ENCODE assay signal across 12 cellular contexts in genomic region chr3:134527538-134528186, GRCh38. TPM values are rescaled to one million over a fixed set of nuclear protein-coding genes. Genes with fewer than 3 reads are reported as not detected.
DNase-seq lines count a peak whose midpoint lies in the region; ATAC-seq, FAIRE-seq and TF ChIP-seq lines count a peak whose summit lies in the region.
"Had no signal": no experiment of that assay in that cellular context is flagged by ENCODE, and none has a peak within 500 bp of the region (broad histone marks: within the 10 kb centered on the region; RNA-seq: fewer than 3 reads in every experiment).

No MANE protein-coding gene starts in this region.

- no peak overlapping the region for H3K4me3 Mint-ChIP-seq in astrocyte (ENCODE audit: unreplicated experiment)
- H3K4me3 Mint-ChIP-seq: CD4-positive, CD25-positive, alpha-beta regulatory T cell had no signal

- no peak for FAIRE-seq in astrocyte (lab: Jason Lieb, UNC)
- FAIRE-seq: GM19239, H1 had no signal

- H3K4me2 ChIP-seq in astrocyte (ENCODE audit: low read length): no peak overlapping the region
- H3K4me2 ChIP-seq: BLaER1 treated with 17β-estradiol and CSF1 and Interleukin-3, amounts not matched to agents 10 nM and 100 nM had no signal

- ATAC-seq in heart right ventricle (peak in 6 of 8 donors; percentile 25 to 65 (median 50)), left lobe of liver (peak; percentile 10), HG02840 (IDR thresholded peaks at IDR 0.05; ENCODE audit: low FRiP score, unreplicated experiment) (no peak)

- H3K9me3 Mint-ChIP-seq in astrocyte (ENCODE audit: unreplicated experiment): peaks cover 26% of the 10 kb centered on the region

- H3K36me3 ChIP-seq in heart right ventricle (peaks cover 0 to 27% (median 0%) of the 10 kb centered on the region in 9 donors), astrocyte (ENCODE audit: insufficient read depth, low read length) (no peaks in the 10 kb centered on the region)

- H4K20me1 ChIP-seq in astrocyte (ENCODE audit: insufficient read depth, low read length): no peaks in the 10 kb centered on the region

- no peaks in the 10 kb centered on the region for H3K27me3 Mint-ChIP-seq in astrocyte (ENCODE audit: low read depth, unreplicated experiment)
- H3K27me3 Mint-ChIP-seq: CD4-positive, CD25-positive, alpha-beta regulatory T cell had no signal

- H3K9me3 ChIP-seq in heart right ventricle (peaks cover 0 to 40% (median 33%) of the 10 kb centered on the region in 11 donors), astrocyte (ENCODE audit: insufficient read depth, low read depth, low read length) (no peaks in the 10 kb centered on the region)

- intact Hi-C loops in heart right ventricle (cut with DNase I): no loop called here
- intact Hi-C loops in cardiac septum (cut with DNase I): no loop called here

- peaks cover 19% of the 10 kb centered on the region for H3K36me3 Mint-ChIP-seq in astrocyte (ENCODE audit: low read depth, unreplicated experiment)

- DNase-seq in heart right ventricle (no peak), cardiac septum (ENCODE audit: low spot score) (no peak), astrocyte (ENCODE audit: low read depth) (no peak), left lobe of liver (ENCODE audit: low spot score) (no peak), NCI-H524 treated with DMSO at 0.1 percent for 48 hours (lab: John Stamatoyannopoulos, UW) (no peak)
- no peak for DNase-seq in activated T-cell treated with anti-CD3 and anti-CD28 coated beads, Interleukin-2, amount 50 U/mL, for 1 hour
- DNase-seq: CD4-positive, CD25-positive, alpha-beta regulatory T cell; GF-D8 had no signal

- H3K27ac ChIP-seq in heart right ventricle (no peak overlapping the region), astrocyte (ENCODE audit: low read depth, low read length) (no peak overlapping the region)
- H3K27ac ChIP-seq: BLaER1 treated with 17β-estradiol and CSF1 and Interleukin-3, amounts not matched to agents 10 nM and 100 nM had no signal

- no peak overlapping the region for H2AFZ ChIP-seq in astrocyte (ENCODE audit: low read depth, low read length)

- 88% methylated on average over 7 of the region's 7 CpGs for WGBS in heart right ventricle, 2 donors

- no peak overlapping the region for H3K4me3 ChIP-seq in heart right ventricle
- H3K4me3 ChIP-seq in astrocyte (ENCODE audit: insufficient read depth, low read depth, low read length): no peak overlapping the region
- H3K4me3 ChIP-seq: BLaER1 treated with 17β-estradiol and CSF1 and Interleukin-3, amounts not matched to agents 10 nM and 100 nM had no signal

- H3K27me3 ChIP-seq in heart right ventricle (no peaks in the 10 kb centered on the region), astrocyte (ENCODE audit: insufficient read depth, low read length) (no peaks in the 10 kb centered on the region)
- H3K27me3 ChIP-seq: BLaER1 treated with 17β-estradiol and CSF1 and Interleukin-3, amounts not matched to agents 10 nM and 100 nM had no signal

- TF ChIP-seq CTCF in heart right ventricle (IDR thresholded peaks at IDR 0.05) (no peak), astrocyte (IDR thresholded peaks at IDR 0.05; ENCODE audit: insufficient read depth, low read depth, low read length) (no peak)

- H3K4me1 ChIP-seq in heart right ventricle: peaks cover 0 to 4% (median 0%) of the 10 kb centered on the region in 9 donors
- H3K4me1 ChIP-seq in astrocyte (ENCODE audit: insufficient read depth, low read length): no peaks in the 10 kb centered on the region
- H3K4me1 ChIP-seq: BLaER1 treated with 17β-estradiol and CSF1 and Interleukin-3, amounts not matched to agents 10 nM and 100 nM had no signal

- peaks cover 5% of the 10 kb centered on the region for H3K4me1 Mint-ChIP-seq in astrocyte (ENCODE audit: low read depth, unreplicated experiment)

- H3K79me2 ChIP-seq in astrocyte (ENCODE audit: insufficient read depth, low read length): peaks cover 13% of the 10 kb centered on the region

- H3K27ac Mint-ChIP-seq in astrocyte (ENCODE audit: unreplicated experiment): peak overlapping the region; percentile 34
- H3K27ac Mint-ChIP-seq: CD4-positive, CD25-positive, alpha-beta regulatory T cell had no signal

- no peak overlapping the region for H3K9ac ChIP-seq in astrocyte (ENCODE audit: low read length)
- H3K9ac ChIP-seq: BLaER1 treated with 17β-estradiol and CSF1 and Interleukin-3, amounts not matched to agents 10 nM and 100 nM had no signal

RNA-seq across cellular contexts. Expression of gene CEP63, which starts 41.8 kb away (rescaled TPM):
- total RNA-seq in heart right ventricle (10 to 100 TPM; 27.6 to 38.8 (median 31.0) TPM), cardiac septum (32.1 TPM), astrocyte (20.2 and 21.3 TPM in 2 replicates), left lobe of liver (9.6 TPM)
- 10 to 100 TPM; 20.1 to 24.9 TPM for polyA plus RNA-seq in heart right ventricle

RNA-seq across cellular contexts. Expression of gene ANAPC13, which starts 41.9 kb away (rescaled TPM):
- total RNA-seq in heart right ventricle: 100 to 1,000 TPM in 1 of 10 donors, 10 to 100 TPM in 9; 68.2 to 119 (median 84.0) TPM
- polyA plus RNA-seq in heart right ventricle: 10 to 100 TPM; 25.7 to 81.3 TPM
- 85.6 TPM for total RNA-seq in cardiac septum
- total RNA-seq in astrocyte: 52.5 and 61.0 TPM in 2 replicates
- total RNA-seq in left lobe of liver: 25.4 TPM
